ENCODE assay signal across 13 cellular contexts in the genomic region with DNA sequence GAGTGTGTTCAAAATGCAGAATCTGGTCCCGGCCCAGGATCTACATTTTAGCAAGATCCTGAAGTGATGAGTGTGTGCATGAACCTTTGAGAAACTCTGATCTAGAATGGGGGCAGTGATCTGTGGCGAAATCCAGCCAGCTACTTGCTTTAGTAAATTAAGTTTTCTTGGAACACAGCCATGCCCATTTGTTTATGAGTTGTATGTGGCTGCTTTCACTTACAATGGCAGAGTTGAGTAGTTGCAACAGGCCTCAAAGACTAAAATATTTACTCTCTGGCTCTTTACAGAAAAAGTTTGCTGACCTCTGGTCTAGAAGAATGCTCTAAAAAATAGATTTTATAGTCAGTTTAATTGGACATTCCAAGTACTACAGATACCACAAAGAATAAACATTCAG.
DNase-seq lines count a peak whose midpoint lies in the region; ATAC-seq and TF ChIP-seq lines count a peak whose summit lies in the region.
"Had no signal": no experiment of that assay in that cellular context is flagged by ENCODE, and none has a peak within 500 bp of the region (broad histone marks: within the 10 kb centered on the region; RNA-seq: fewer than 3 reads in every experiment).

No MANE protein-coding gene starts in this region.

- DNase-seq in EH (ENCODE audit: low read depth): peak; percentile 91
- peak; percentile 67 for DNase-seq in NCI-H1105 treated with DMSO at 0.1 percent for 48 hours (lab: John Stamatoyannopoulos, UW)
- DNase-seq in fibroblast of gingiva (ENCODE audit: low read depth): peak; percentile 96
- DNase-seq in head of caudate nucleus: no peak
- DNase-seq in cortex of kidney (lab: John Stamatoyannopoulos, UW): no peak
- no peak for DNase-seq in right cardiac atrium
- no peak for DNase-seq in activated naive CD4-positive, alpha-beta T cell (lab: John Stamatoyannopoulos, UW)
- DNase-seq: activated gamma-delta T cell; effector memory CD8-positive, alpha-beta T cell; heart left ventricle; left cardiac atrium; NCI-H2081 had no signal

- H3K27me3 ChIP-seq in parathyroid adenoma (ENCODE audit: control insufficient read depth, insufficient read depth, low read length) (no peaks in the 10 kb centered on the region), right cardiac atrium (ENCODE audit: control insufficient read depth, insufficient read depth) (no peaks in the 10 kb centered on the region)
- H3K27me3 ChIP-seq: heart left ventricle had no signal

- intact Hi-C loops in head of caudate nucleus (cut with DNase I) (no loop called here), right cardiac atrium (cut with DNase I) (no loop called here)

- no peak for ATAC-seq in right cardiac atrium
- ATAC-seq: effector memory CD8-positive, alpha-beta T cell; heart left ventricle; left cardiac atrium had no signal

- no peak for TF ChIP-seq CTCF in parathyroid adenoma (IDR thresholded peaks at IDR 0.05)

- WGBS in right cardiac atrium: 91% methylated on average over 2 of the region's 2 CpGs

- peak overlapping the region; percentile 64 for H2AFZ ChIP-seq in parathyroid adenoma

- H3K27ac ChIP-seq in parathyroid adenoma (peak overlapping the region; percentile 54), right cardiac atrium (ENCODE audit: low read length) (no peak overlapping the region)

- H3K4me3 ChIP-seq in parathyroid adenoma (ENCODE audit: low read depth, low read length) (no peak overlapping the region), right cardiac atrium (ENCODE audit: low read length) (no peak overlapping the region)
- H3K4me3 ChIP-seq: heart left ventricle had no signal

- H3K36me3 ChIP-seq in parathyroid adenoma (ENCODE audit: control insufficient read depth, insufficient read depth, low read length): no peaks in the 10 kb centered on the region
- H3K36me3 ChIP-seq: heart left ventricle had no signal

- H3K4me1 ChIP-seq in parathyroid adenoma (peaks cover 15% of the 10 kb centered on the region), right cardiac atrium (ENCODE audit: control insufficient read depth, insufficient read depth, low read length) (no peaks in the 10 kb centered on the region)
- H3K4me1 ChIP-seq: heart left ventricle had no signal

- no peaks in the 10 kb centered on the region for H3K9me3 ChIP-seq in parathyroid adenoma (ENCODE audit: control insufficient read depth, low read length)
- no peaks in the 10 kb centered on the region for H3K9me3 ChIP-seq in right cardiac atrium (ENCODE audit: control insufficient read depth, low read length)
- H3K9me3 ChIP-seq: heart left ventricle had no signal

- H3K79me2 ChIP-seq in parathyroid adenoma: no peaks in the 10 kb centered on the region

- H3K9ac ChIP-seq in parathyroid adenoma: no peak overlapping the region

- no peak overlapping the region for H3K4me2 ChIP-seq in parathyroid adenoma (ENCODE audit: low read length)

Comparison
In these comparisons a context has a peak if more than half of its experiments do, and no peak if none do; other contexts are left out.
1. DNase-seq: peak in EH (single experiment), NCI-H1105 treated with DMSO at 0.1 percent for 48 hours (single experiment) and fibroblast of gingiva (single experiment); none in head of caudate nucleus (0 of 42), cortex of kidney (single experiment), right cardiac atrium (0 of 3) and activated naive CD4-positive, alpha-beta T cell (0 of 4).